Comparison of ENCODE assay signal across 13 cellular contexts in the genomic region with DNA sequence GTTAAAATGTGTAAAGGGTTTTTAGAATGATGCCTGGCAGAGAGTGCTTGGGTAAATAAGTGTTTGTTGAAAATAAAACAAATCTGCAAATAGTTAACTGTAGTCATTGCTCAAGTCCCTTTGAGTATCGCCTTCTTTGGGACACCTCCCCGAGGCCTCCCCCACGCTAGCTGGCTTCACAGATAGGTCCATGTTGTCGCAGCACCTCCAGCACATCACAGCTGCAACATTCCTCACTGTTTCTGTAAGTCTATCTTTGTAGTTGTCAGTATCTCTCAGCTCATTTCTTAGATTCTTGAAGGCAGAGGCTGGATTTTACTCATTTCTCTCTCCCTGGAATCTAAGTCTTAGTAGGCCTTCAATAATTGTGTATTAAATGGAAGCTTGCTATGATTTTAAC. TPM values are rescaled to one million over a fixed set of nuclear protein-coding genes. Genes with fewer than 3 reads are reported as not detected.
"Had no signal": no experiment of that assay in that cellular context is flagged by ENCODE, and none has a peak within 500 bp of the region (broad histone marks: within the 10 kb centered on the region; RNA-seq: fewer than 3 reads in every experiment).

No MANE protein-coding gene starts in this region.

- ATAC-seq: natural killer cell treated with Interleukin-12 subunit alpha and Interleukin-12 subunit beta and Interleukin-15 and Interleukin-18, amount 100 ng/mL, for 72 hours had no signal

- H3K9me3 ChIP-seq: heart left ventricle, lower lobe of right lung, pancreas, prostate gland, stomach, thoracic aorta, tibial nerve, uterus had no signal

- H3K4me3 ChIP-seq: heart left ventricle, lower lobe of right lung, pancreas, prostate gland, smooth muscle cell, thoracic aorta, tibial nerve, uterus had no signal

- H3K27me3 ChIP-seq: pancreas, tibial nerve, uterus had no signal

- H3K36me3 ChIP-seq: heart left ventricle, lower lobe of right lung, pancreas, prostate gland, stomach, thoracic aorta, tibial nerve, uterus had no signal

- H3K27ac ChIP-seq: lower lobe of right lung, pancreas, prostate gland, thoracic aorta had no signal

RNA-seq across cellular contexts. Expression of a gene that starts 1.6 kb away (rescaled TPM):
- total RNA-seq: mononuclear cell; naive thymus-derived CD4-positive, alpha-beta T cell; natural killer cell treated with Interleukin-12 subunit alpha and Interleukin-12 subunit beta and Interleukin-15 and Interleukin-18, amount 100 ng/mL, for 72 hours had no signal
- polyA plus RNA-seq: mammary epithelial cell; naive thymus-derived CD4-positive, alpha-beta T cell; smooth muscle cell had no signal
